Comparison of ENCODE assay signal across 1 cellular context in genomic region chr1:206890690-206891089, GRCh38.
A peak's percentile ranks its signal among the peaks of the same experiment; 100 is the strongest.
TF ChIP-seq lines count a peak whose summit lies in the region.

No MANE protein-coding gene starts in this region.

TF ChIP-seq in K562, 482 proteins besides CTCF, POLR2A, EP300 and RAD21 (continued from another document and continues in another):
- peak; percentile 40; the same call in 1 of the 2 replicates for TF ChIP-seq ATF7 (IDR thresholded peaks at IDR 0.05)
- no peak for TF ChIP-seq ZNF174 (CRISPR knock-in tag; IDR thresholded peaks at IDR 0.05)
- no peak for TF ChIP-seq HDAC1 (IDR thresholded peaks at IDR 0.05)
- no peak for TF ChIP-seq TCF3 (CRISPR knock-in tag; IDR thresholded peaks at IDR 0.05)
- peak; percentile 18; the same call in 1 of the 2 replicates for TF ChIP-seq LEF1 (IDR thresholded peaks at IDR 0.05)
- TF ChIP-seq ZNF584 (CRISPR knock-in tag; IDR thresholded peaks at IDR 0.05; ENCODE audit: low read depth), result peak; percentile 74; the same call in 1 of the 2 replicates
- TF ChIP-seq ZNF347 (CRISPR knock-in tag; IDR thresholded peaks at IDR 0.05; ENCODE audit: low read depth), result no peak
- no peak for TF ChIP-seq MAZ (CRISPR knock-in tag; conservative IDR thresholded peaks at IDR 0.05 in 1 of 2, IDR thresholded peaks at IDR 0.05 in 1 of 2)
- TF ChIP-seq FOXK1 (CRISPR knock-in tag; IDR thresholded peaks at IDR 0.05; ENCODE audit: borderline replicate concordance), result no peak
- no peak for TF ChIP-seq MAFK (IDR thresholded peaks at IDR 0.05; ENCODE audit: low read length)
- no peak for TF ChIP-seq ATF1 (CRISPR knock-in tag; IDR thresholded peaks at IDR 0.05)
- peak; percentile 79 for TF ChIP-seq ATF1 (tag; IDR thresholded peaks at IDR 0.05)
- TF ChIP-seq POLR3A (IDR thresholded peaks at IDR 0.05; ENCODE audit: borderline replicate concordance, extremely low read depth, insufficient read depth, insufficient read length), result no peak
- no peak for TF ChIP-seq GTF2A2 (tag; IDR thresholded peaks at IDR 0.05)
- no peak for TF ChIP-seq ELK3 (CRISPR knock-in tag; IDR thresholded peaks at IDR 0.05)
- TF ChIP-seq MEF2D (tag; conservative IDR thresholded peaks at IDR 0.05; ENCODE audit: low read depth), result peak; percentile 83
- peak in 1 of 2 experiments; percentile 39; a peak in 1 of 4 replicates for TF ChIP-seq ZNF318 (IDR thresholded peaks at IDR 0.05; ENCODE audit: borderline replicate concordance in 1 of 2, low read depth in 1 of 2)
- TF ChIP-seq SMARCB1 (IDR thresholded peaks at IDR 0.05; ENCODE audit: insufficient read length, low read depth), result no peak
- TF ChIP-seq ZBTB2 (IDR thresholded peaks at IDR 0.05), result no peak
- no peak for TF ChIP-seq ZNF134 (CRISPR knock-in tag; conservative IDR thresholded peaks at IDR 0.05)
- peak; percentile 61 for TF ChIP-seq HES1 (IDR thresholded peaks at IDR 0.05; ENCODE audit: low read depth)
- no peak for TF ChIP-seq DPF2 (IDR thresholded peaks at IDR 0.05)
- TF ChIP-seq E2F1 (CRISPR knock-in tag; IDR thresholded peaks at IDR 0.05), result no peak
- TF ChIP-seq CHCHD3 (CRISPR knock-in tag; IDR thresholded peaks at IDR 0.05), result no peak
- TF ChIP-seq ELF2 (CRISPR knock-in tag; IDR thresholded peaks at IDR 0.05), result no peak
- no peak for TF ChIP-seq U2AF2 (optimal IDR thresholded peaks at IDR 0.05; ENCODE audit: low read depth, low read length)
- no peak for TF ChIP-seq HOMEZ (CRISPR knock-in tag; IDR thresholded peaks at IDR 0.05)
- no peak for TF ChIP-seq KAT7 (CRISPR knock-in tag; IDR thresholded peaks at IDR 0.05; ENCODE audit: borderline replicate concordance)
- TF ChIP-seq ZNF398 (CRISPR knock-in tag; IDR thresholded peaks at IDR 0.05), result no peak
- TF ChIP-seq NFE2 (IDR thresholded peaks at IDR 0.05; ENCODE audit: low read depth), result no peak
- no peak for TF ChIP-seq SMARCC2 (IDR thresholded peaks at IDR 0.05; ENCODE audit: low read depth)
- no peak for TF ChIP-seq MTF1 (CRISPR knock-in tag; IDR thresholded peaks at IDR 0.05; ENCODE audit: borderline replicate concordance)
- peak; percentile 46; the same call in 1 of the 2 replicates for TF ChIP-seq ETV5 (CRISPR knock-in tag; IDR thresholded peaks at IDR 0.05; ENCODE audit: low read depth)
- TF ChIP-seq NRF1 (conservative IDR thresholded peaks at IDR 0.05 in 1 of 2, IDR thresholded peaks at IDR 0.05 in 1 of 2), result no peak
- no peak for TF ChIP-seq GATAD2B (IDR thresholded peaks at IDR 0.05; ENCODE audit: borderline replicate concordance)
- peak; percentile 81 for TF ChIP-seq ZBTB12 (CRISPR knock-in tag; IDR thresholded peaks at IDR 0.05)
- no peak for TF ChIP-seq ELK1 (CRISPR knock-in tag; IDR thresholded peaks at IDR 0.05)
- TF ChIP-seq ZNF311 (CRISPR knock-in tag; IDR thresholded peaks at IDR 0.05), result no peak
- TF ChIP-seq PRPF4 (IDR thresholded peaks at IDR 0.05; ENCODE audit: insufficient read depth, low read depth, low read length, poor library complexity, severe bottlenecking), result no peak
- no peak for TF ChIP-seq E2F6 (IDR thresholded peaks at IDR 0.05; ENCODE audit: borderline replicate concordance in 1 of 2, extremely low read depth in 1 of 2, insufficient read depth in 1 of 2, insufficient read length in 1 of 2, low read depth in 1 of 2, low read length in 1 of 2, poor library complexity in 1 of 2, severe bottlenecking in 1 of 2)
- 0 out of 2 replicates have a peak, but pooled peaks have one; percentile 17 for TF ChIP-seq THRB (CRISPR knock-in tag; conservative IDR thresholded peaks at IDR 0.05)
- peak; percentile 75 for TF ChIP-seq ETV1 (tag; conservative IDR thresholded peaks at IDR 0.05; ENCODE audit: low read depth)
